3 cellular contexts compared by ENCODE assay signal in genomic region chr16:89895482-89896250, GRCh38.
TF ChIP-seq lines count a peak whose summit lies in the region.

No MANE protein-coding gene starts in this region.

TF ChIP-seq in A549, 52 proteins besides CTCF, POLR2A, EP300 and RAD21:
- TF ChIP-seq MAFK (IDR thresholded peaks at IDR 0.05; ENCODE audit: partially characterized antibody) (peak; percentile 71), SREBF2 (IDR thresholded peaks at IDR 0.05) (no peak)

TF ChIP-seq in IMR-90, 13 proteins besides CTCF, POLR2A, EP300 and RAD21:
- TF ChIP-seq CEBPB (IDR thresholded peaks at IDR 0.05; ENCODE audit: low read depth, low read length) = no peak
- TF ChIP-seq MAFK (IDR thresholded peaks at IDR 0.05; ENCODE audit: low read depth, low read length) = no peak
- TF ChIP-seq RCOR1 (IDR thresholded peaks at IDR 0.05; ENCODE audit: insufficient replicate concordance, low read length) = no peak
- no peak for TF ChIP-seq MXI1 (IDR thresholded peaks at IDR 0.05; ENCODE audit: borderline replicate concordance, low read depth, low read length)
- no peak for TF ChIP-seq USF2 (IDR thresholded peaks at IDR 0.05; ENCODE audit: low read depth, low read length)
- TF ChIP-seq MAZ (IDR thresholded peaks at IDR 0.05; ENCODE audit: borderline replicate concordance, low read depth, low read length) = no peak
- TF ChIP-seq FOS (IDR thresholded peaks at IDR 0.05; ENCODE audit: low read depth, low read length) = no peak

TF ChIP-seq in H1, 55 proteins besides CTCF, POLR2A, EP300 and RAD21:
- TF ChIP-seq BACH1 (IDR thresholded peaks at IDR 0.05; ENCODE audit: low read length) (no peak), EGR1 (IDR thresholded peaks at IDR 0.05; ENCODE audit: borderline replicate concordance, low read depth, low read length) (no peak), CBX5 (IDR thresholded peaks at IDR 0.05; ENCODE audit: low read depth, low read length) (no peak), SUZ12 (IDR thresholded peaks at IDR 0.05; ENCODE audit: low read length) (no peak), CTBP2 (IDR thresholded peaks at IDR 0.05; ENCODE audit: borderline replicate concordance, insufficient read depth, insufficient read length, low read length) (no peak)
